1 cellular context compared by ENCODE assay signal in the genomic region with DNA sequence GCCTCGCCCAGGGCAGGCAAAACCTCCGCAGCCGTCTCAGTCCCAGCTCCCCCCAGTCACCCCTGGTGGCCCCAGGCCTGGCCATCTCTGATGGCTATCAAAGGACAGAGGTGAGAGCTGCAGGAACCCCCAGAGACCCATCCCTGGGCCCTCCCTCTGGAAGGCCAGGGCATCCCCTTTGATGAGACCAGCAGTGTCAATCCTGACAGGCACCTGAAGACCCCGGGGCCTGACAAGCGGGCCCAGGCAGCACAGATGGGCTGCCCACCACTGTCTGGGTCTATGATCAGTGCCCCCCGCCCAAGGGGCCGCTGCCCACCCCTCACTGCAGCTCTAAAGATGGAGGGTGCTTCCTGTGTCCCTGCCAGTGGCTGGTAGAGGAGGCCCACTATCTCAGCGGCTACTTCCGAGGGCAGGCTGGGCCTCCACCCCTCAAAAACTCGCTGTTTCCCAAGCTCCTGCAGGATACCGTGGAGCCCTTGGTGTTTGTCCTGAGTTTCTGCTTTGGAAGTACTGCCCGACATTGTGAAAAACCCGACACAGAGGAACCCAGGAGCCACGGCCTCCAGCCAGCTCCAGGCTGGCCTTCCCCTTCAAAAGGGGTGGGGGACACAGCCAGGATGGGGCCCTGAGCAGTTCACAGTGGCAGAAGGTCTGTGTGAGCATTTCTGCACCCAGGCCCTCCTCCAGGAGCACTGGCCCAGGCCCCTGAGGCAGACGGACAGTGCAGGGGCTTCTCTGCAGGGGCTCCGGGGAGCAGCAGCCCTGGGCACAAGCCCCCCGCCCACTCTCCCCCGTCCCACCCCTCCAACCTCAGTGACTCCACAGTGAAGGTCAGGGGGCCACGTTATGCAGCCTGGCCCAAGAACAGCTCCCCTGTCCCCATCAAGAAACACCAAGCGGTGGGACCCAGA.
TF ChIP-seq lines count a peak whose summit lies in the region.

No MANE protein-coding gene starts in this region.

TF ChIP-seq in H1, 55 proteins besides CTCF, POLR2A, EP300 and RAD21:
- TF ChIP-seq SP4 (IDR thresholded peaks at IDR 0.05; ENCODE audit: low read length) (no peak), TBP (IDR thresholded peaks at IDR 0.05; ENCODE audit: low read depth, low read length) (no peak), KDM5A (IDR thresholded peaks at IDR 0.05; ENCODE audit: low read length) (no peak), CEBPB (IDR thresholded peaks at IDR 0.05; ENCODE audit: low read depth, low read length) (no peak), NRF1 (IDR thresholded peaks at IDR 0.05; ENCODE audit: low read depth, low read length) (no peak), BCL11A (IDR thresholded peaks at IDR 0.05; ENCODE audit: low read depth in 2 of 2, low read length in 2 of 2) (no peak), POU5F1 (IDR thresholded peaks at IDR 0.05; ENCODE audit: low read depth, low read length) (no peak), CHD1 (IDR thresholded peaks at IDR 0.05; ENCODE audit: low read depth, low read length) (no peak), SIRT6 (IDR thresholded peaks at IDR 0.05; ENCODE audit: low read length) (no peak), JUND (IDR thresholded peaks at IDR 0.05; ENCODE audit: low read length) (no peak), BRCA1 (IDR thresholded peaks at IDR 0.05; ENCODE audit: low read depth, low read length) (no peak), HDAC2 (IDR thresholded peaks at IDR 0.05; ENCODE audit: borderline replicate concordance in 1 of 2, low read depth in 2 of 2, low read length in 2 of 2) (no peak), MAFK (IDR thresholded peaks at IDR 0.05; ENCODE audit: low read depth, low read length) (no peak)
